ENCODE assay signal across 14 cellular contexts in genomic region chr12:2490746-2491145, GRCh38.
"Had no signal": no experiment of that assay in that cellular context is flagged by ENCODE, and none has a peak within 500 bp of the region (broad histone marks: within the 10 kb centered on the region; RNA-seq: fewer than 3 reads in every experiment).

No MANE protein-coding gene starts in this region.

- H3K27me3 ChIP-seq: tibial artery, vagina had no signal

- H3K36me3 ChIP-seq: vagina had no signal

- ATAC-seq: activated CD8-positive, alpha-beta memory T cell treated with anti-CD3 and anti-CD28 coated beads, Interleukin-2, amount 10 ng/mL, durations not matched to agents 7 days and 5 days; esophagus mucosa; stimulated activated effector memory CD8-positive, alpha-beta T cell treated with anti-CD3 and anti-CD28 coated beads, Interleukin-12 subunit alpha, Interleukin-12 subunit beta, amount 100 ng/mL, for 72 hours had no signal

- H3K4me3 ChIP-seq: tibial artery, vagina had no signal

- DNase-seq: activated CD4-positive, alpha-beta T cell treated with anti-CD3 and anti-CD28 coated beads for 1 hour; activated CD4-positive, alpha-beta T cell treated with anti-CD3 and anti-CD28 coated beads, Interleukin-2, amount 50 U/mL, for 48 hours; activated CD8-positive, alpha-beta memory T cell treated with anti-CD3 and anti-CD28 coated beads, Interleukin-2, amount 10 ng/mL, durations not matched to agents 7 days and 5 days; activated effector memory CD4-positive, alpha-beta T cell treated with anti-CD3 and anti-CD28 coated beads, Interleukin-2, amount 50 U/mL, for 16 hours; activated T-cell treated with anti-CD3 and anti-CD28 coated beads, Interleukin-2, amount 50 U/mL, for 24 hours; amygdala; foreskin fibroblast; glutamatergic neuron; naive B cell; tibial artery had no signal

- H3K79me2 ChIP-seq: parathyroid adenoma had no signal

- H3K9me3 ChIP-seq: tibial artery, vagina had no signal

- H2AFZ ChIP-seq: parathyroid adenoma had no signal

- H3K9ac ChIP-seq: parathyroid adenoma had no signal

- H3K27ac ChIP-seq: tibial artery, vagina had no signal
